In genomic region chr13:103349664-103350063, GRCh38 we compare ENCODE assay signal across 23 cellular contexts.
A peak's percentile ranks its signal among the peaks of the same experiment; 100 is the strongest.
DNase-seq lines count a peak whose midpoint lies in the region; ATAC-seq and TF ChIP-seq lines count a peak whose summit lies in the region.
"Had no signal": no experiment of that assay in that cellular context is flagged by ENCODE, and none has a peak within 500 bp of the region (broad histone marks: within the 10 kb centered on the region; RNA-seq: fewer than 3 reads in every experiment).

No MANE protein-coding gene starts in this region.

- H3K27me3 ChIP-seq in left ventricle myocardium inferior (ENCODE audit: low read depth) (no peaks in the 10 kb centered on the region), PC-9 (ENCODE audit: insufficient read depth, low read depth) (no peaks in the 10 kb centered on the region)
- H3K27me3 ChIP-seq: BLaER1 treated with 17β-estradiol and CSF1 and Interleukin-3, amounts not matched to agents 10 nM and 100 nM; colonic mucosa; neural progenitor cell; right lobe of liver; SJCRH30 had no signal

- H3F3A ChIP-seq in PC-9 (ENCODE audit: insufficient read depth, low read depth) = no peaks in the 10 kb centered on the region

- POLR2A ChIA-PET in PC-9 (lab: Charles Lee; ENCODE audit: unreplicated experiment) = no interaction called here

- CTCF ChIA-PET in PC-9 (lab: Charles Lee) = no interaction called here

- no peak overlapping the region for H2AFZ ChIP-seq in PC-9
- H2AFZ ChIP-seq: parathyroid adenoma had no signal

- TF ChIP-seq CTCF in left ventricle myocardium inferior (IDR thresholded peaks at IDR 0.05; ENCODE audit: borderline replicate concordance) (no peak), PC-9 (conservative IDR thresholded peaks at IDR 0.05) (no peak)

- BruUV-seq in PC-9 (replicated peaks; lab: Mats Ljungman, UMichigan) = no TSS peak

- H3K9me2 ChIP-seq in PC-9 (ENCODE audit: insufficient read depth) = no peaks in the 10 kb centered on the region

- ATAC-seq in HG02642 (IDR thresholded peaks at IDR 0.05; ENCODE audit: poor library complexity, unreplicated experiment) (no peak), GM19397 (IDR thresholded peaks at IDR 0.05; ENCODE audit: unreplicated experiment) (no peak)
- ATAC-seq: activated CD4-positive, CD25-positive, alpha-beta regulatory T cell treated with anti-CD3 and anti-CD28 coated beads, Interleukin-2, amount 50 U/mL, for 24 hours; HCT116; right lobe of liver; stimulated activated naive B cell treated with anti-CD40 and anti-IgM and Interleukin-4, amounts not matched to agents 10 μg/mL and 1 μg/mL and 100 μg/mL, for 72 hours had no signal

- peak; percentile 80 for DNase-seq in COR-L47 (lab: John Stamatoyannopoulos, UW)
- peak; percentile 6 for DNase-seq in NCI-H1105 treated with DMSO at 0.1 percent for 48 hours (lab: John Stamatoyannopoulos, UW)
- peak; percentile 34 for DNase-seq in NCI-H446 treated with DMSO at 0.1 percent for 48 hours (lab: John Stamatoyannopoulos, UW)
- DNase-seq in left ventricle myocardium inferior = no peak
- no peak for DNase-seq in mesenteric fat pad (ENCODE audit: low spot score)
- DNase-seq in PC-9 = no peak
- DNase-seq: activated CD4-positive, alpha-beta memory T cell treated with anti-CD3 and anti-CD28 coated beads, Interleukin-2, amount 10 ng/mL, durations not matched to agents 7 days and 5 days; activated CD8-positive, alpha-beta memory T cell treated with anti-CD3 and anti-CD28 coated beads, Interleukin-2, amount 50 U/mL, for 48 hours; colonic mucosa; DND-41; NCI-H187; NK-92 treated with Interleukin-12 subunit alpha and Interleukin-12 subunit beta, amount 100 ng/mL, for 24 hours; right lobe of liver; stimulated activated CD4-positive, alpha-beta T cell treated with anti-CD3 and anti-CD28 coated beads, Interleukin-4, amount 100 ng/mL, for 4 hours; stimulated activated naive B cell treated with anti-CD40 and anti-IgM and Interleukin-4, amounts not matched to agents 10 μg/mL and 1 μg/mL and 100 μg/mL, for 72 hours had no signal

- H3K79me2 ChIP-seq in PC-9 (ENCODE audit: low read depth) = no peaks in the 10 kb centered on the region
- H3K79me2 ChIP-seq: parathyroid adenoma had no signal

- H3K4me3 ChIP-seq in left ventricle myocardium inferior (peak overlapping the region; percentile 10), PC-9 (no peak overlapping the region)
- H3K4me3 ChIP-seq: BLaER1 treated with 17β-estradiol and CSF1 and Interleukin-3, amounts not matched to agents 10 nM and 100 nM; colonic mucosa; neural progenitor cell; right lobe of liver; SJCRH30 had no signal

- H3K4me1 ChIP-seq in left ventricle myocardium inferior (peaks cover 30% of the 10 kb centered on the region), PC-9 (replicated peaks; ENCODE audit: insufficient read depth) (0 out of 2 replicates have a peak, but pooled peaks cover 6% of the 10 kb centered on the region)
- H3K4me1 ChIP-seq: BLaER1 treated with 17β-estradiol and CSF1 and Interleukin-3, amounts not matched to agents 10 nM and 100 nM; colonic mucosa; parathyroid adenoma; right lobe of liver had no signal

- intact Hi-C loops in left ventricle myocardium inferior (cut with micrococcal nuclease) = no loop called here
- intact Hi-C loops in PC-9 (cut with micrococcal nuclease; ENCODE audit: unreplicated experiment) = no loop called here

- H3K27ac ChIP-seq in left ventricle myocardium inferior (replicated peaks) (peak overlapping the region; percentile 69), PC-9 (no peak overlapping the region)
- H3K27ac ChIP-seq: BLaER1 treated with 17β-estradiol and CSF1 and Interleukin-3, amounts not matched to agents 10 nM and 100 nM; colonic mucosa; neural progenitor cell; parathyroid adenoma; right lobe of liver; SJCRH30 had no signal

- no peak overlapping the region for H3K4me2 ChIP-seq in PC-9
- H3K4me2 ChIP-seq: BLaER1 treated with 17β-estradiol and CSF1 and Interleukin-3, amounts not matched to agents 10 nM and 100 nM; neural progenitor cell had no signal

- H3K9me3 ChIP-seq in left ventricle myocardium inferior (replicated peaks) = peaks cover 13% of the 10 kb centered on the region
- H3K9me3 ChIP-seq in PC-9 (ENCODE audit: insufficient read depth, low read depth) = 0 out of 2 replicates have a peak, but pooled peaks cover 3% of the 10 kb centered on the region
- H3K9me3 ChIP-seq: colonic mucosa, right lobe of liver, SJCRH30 had no signal

- H4K20me1 ChIP-seq in PC-9 (ENCODE audit: insufficient read depth) = no peaks in the 10 kb centered on the region
- H4K20me1 ChIP-seq: BLaER1 treated with 17β-estradiol and CSF1 and Interleukin-3, amounts not matched to agents 10 nM and 100 nM had no signal

- H3K36me3 ChIP-seq in left ventricle myocardium inferior = no peaks in the 10 kb centered on the region
- no peaks in the 10 kb centered on the region for H3K36me3 ChIP-seq in PC-9 (ENCODE audit: low read depth)
- H3K36me3 ChIP-seq: BLaER1 treated with 17β-estradiol and CSF1 and Interleukin-3, amounts not matched to agents 10 nM and 100 nM; colonic mucosa; neural progenitor cell; right lobe of liver; SJCRH30 had no signal

Comparison
In these comparisons a context has a peak if more than half of its experiments do, and no peak if none do; other contexts are left out.
1. DNase-seq: peak in COR-L47 (single experiment), NCI-H1105 treated with DMSO at 0.1 percent for 48 hours (single experiment) and NCI-H446 treated with DMSO at 0.1 percent for 48 hours (single experiment); none in left ventricle myocardium inferior (single experiment), mesenteric fat pad (single experiment) and PC-9 (0 of 2).